ENCODE assay signal across 8 cellular contexts in the genomic region with DNA sequence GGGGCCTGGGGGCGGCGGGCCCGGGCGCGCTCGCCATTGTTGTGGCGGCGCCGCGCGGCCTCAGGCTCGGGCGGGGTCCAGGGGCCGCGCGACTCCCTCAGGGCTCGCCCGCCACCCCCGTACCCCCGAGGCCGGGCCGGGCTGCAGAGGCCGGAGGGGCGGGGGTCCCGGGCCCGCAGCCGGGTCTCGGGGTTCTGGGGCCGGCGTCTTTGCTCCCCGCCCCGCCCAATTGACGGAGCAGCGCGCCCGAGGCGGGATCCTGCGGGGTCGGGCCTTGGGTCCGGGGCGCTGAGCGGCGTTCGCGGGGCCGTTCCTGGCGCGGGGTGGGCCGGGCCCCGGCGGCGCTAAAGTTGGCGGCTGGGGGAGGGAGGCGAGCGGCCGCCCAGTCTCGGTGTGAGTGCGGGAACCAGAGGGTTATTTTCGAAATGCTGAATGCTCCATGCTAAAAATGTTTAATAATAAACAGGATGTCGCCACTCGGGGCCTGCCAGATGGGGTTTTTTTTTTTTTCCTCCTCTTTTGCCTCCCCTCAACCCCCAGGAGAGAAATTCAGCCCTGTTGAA. TPM values are rescaled to one million over a fixed set of nuclear protein-coding genes. Genes with fewer than 3 reads are reported as not detected.
DNase-seq lines count a peak whose midpoint lies in the region; ATAC-seq and TF ChIP-seq lines count a peak whose summit lies in the region.

No MANE protein-coding gene starts in this region.

- peak overlapping the region; percentile 95 for H3K4me3 Mint-ChIP-seq in GM23338

- H3K9ac ChIP-seq in ES-I3 (ENCODE audit: low read depth, low read length): peak overlapping the region; percentile 94

- H3K9me3 ChIP-seq in ES-I3 (ENCODE audit: control insufficient read depth, insufficient read depth, low read length) (no peaks in the 10 kb centered on the region), neuron (ENCODE audit: low read length) (no peaks in the 10 kb centered on the region)

- H3K27ac ChIP-seq in GM23338 (ENCODE audit: low read depth): peak overlapping the region; percentile 98

- H3K4me1 Mint-ChIP-seq in GM23338: peaks cover 49% of the 10 kb centered on the region

- H3K4me3 ChIP-seq in GM23338: peak overlapping the region; percentile 89
- peak overlapping the region; percentile 76 for H3K4me3 ChIP-seq in fibroblast of the aortic adventitia (ENCODE audit: low read depth, low read length)
- peak overlapping the region; percentile 96 for H3K4me3 ChIP-seq in neuron (ENCODE audit: low read length)

- no peaks in the 10 kb centered on the region; the same call in 2 of the 3 replicates for H3K9me3 Mint-ChIP-seq in GM23338

- peaks cover 25% of the 10 kb centered on the region for H3K27me3 Mint-ChIP-seq in GM23338 (ENCODE audit: insufficient read depth, low read depth, poor library complexity)

- H4K20me1 ChIP-seq in GM23338 (replicated peaks; ENCODE audit: insufficient read depth): peaks cover 35% of the 10 kb centered on the region

- peak; percentile 63 for DNase-seq in GM23338 (ENCODE audit: low spot score)
- DNase-seq in NCI-H2171 (lab: John Stamatoyannopoulos, UW): peak; percentile 72
- DNase-seq in activated T-helper 9 cell treated with anti-CD3 and anti-CD28 coated beads, Interleukin-2, amount 50 U/mL, for 16 hours (ENCODE audit: low read depth): peak; percentile 41
- peak; percentile 40 for DNase-seq in fibroblast of the aortic adventitia (ENCODE audit: low read depth)
- DNase-seq in SKM-1 (lab: John Stamatoyannopoulos, UW; ENCODE audit: unreplicated experiment): no peak
- no peak for DNase-seq in putamen (ENCODE audit: low spot score)

- H3K27ac Mint-ChIP-seq in GM23338: peak overlapping the region; percentile 97

- H2AFZ ChIP-seq in GM23338: no peak overlapping the region
- no peak overlapping the region for H2AFZ ChIP-seq in neuron (ENCODE audit: low read depth, low read length)

- TF ChIP-seq CTCF in GM23338 (conservative IDR thresholded peaks at IDR 0.05; ENCODE audit: low read depth in 2 of 2) (no peak), fibroblast of the aortic adventitia (IDR thresholded peaks at IDR 0.05; ENCODE audit: insufficient read depth, low read length) (no peak)

- ATAC-seq in GM23338: peak; percentile 6; the same call in 2 of the 3 replicates

- 0 out of 2 replicates have a peak, but pooled peaks cover 5% of the 10 kb centered on the region for H3K36me3 ChIP-seq in ES-I3 (ENCODE audit: insufficient read depth, low read length)
- H3K36me3 ChIP-seq in GM23338 (ENCODE audit: insufficient read depth): no peaks in the 10 kb centered on the region
- peaks cover 13% of the 10 kb centered on the region for H3K36me3 ChIP-seq in neuron (ENCODE audit: insufficient read depth, low read length)

- peak overlapping the region; percentile 90 for H3K4me2 ChIP-seq in GM23338

- H3K4me1 ChIP-seq in ES-I3 (ENCODE audit: insufficient read depth, low read length) (peaks cover 22% of the 10 kb centered on the region), GM23338 (ENCODE audit: insufficient read depth) (peaks cover 52% of the 10 kb centered on the region), neuron (ENCODE audit: insufficient read depth, low read length) (peaks cover 41% of the 10 kb centered on the region)

- peaks cover 25% of the 10 kb centered on the region for H3F3A ChIP-seq in GM23338 (replicated peaks; ENCODE audit: low read depth)

- no peaks in the 10 kb centered on the region for H3K9me2 ChIP-seq in GM23338 (ENCODE audit: insufficient read depth)

- H3K27me3 ChIP-seq in GM23338 (ENCODE audit: insufficient read depth): no peaks in the 10 kb centered on the region
- no peaks in the 10 kb centered on the region for H3K27me3 ChIP-seq in neuron (ENCODE audit: insufficient read depth, low read length)

- H3K79me2 ChIP-seq in GM23338 (replicated peaks; ENCODE audit: insufficient read depth): peaks cover 59% of the 10 kb centered on the region

- H3K36me3 Mint-ChIP-seq in GM23338 (ENCODE audit: low read depth): peaks cover 24% of the 10 kb centered on the region

TF ChIP-seq in GM23338, 12 proteins besides CTCF, POLR2A, EP300 and RAD21:
- TF ChIP-seq, protein P1, sequence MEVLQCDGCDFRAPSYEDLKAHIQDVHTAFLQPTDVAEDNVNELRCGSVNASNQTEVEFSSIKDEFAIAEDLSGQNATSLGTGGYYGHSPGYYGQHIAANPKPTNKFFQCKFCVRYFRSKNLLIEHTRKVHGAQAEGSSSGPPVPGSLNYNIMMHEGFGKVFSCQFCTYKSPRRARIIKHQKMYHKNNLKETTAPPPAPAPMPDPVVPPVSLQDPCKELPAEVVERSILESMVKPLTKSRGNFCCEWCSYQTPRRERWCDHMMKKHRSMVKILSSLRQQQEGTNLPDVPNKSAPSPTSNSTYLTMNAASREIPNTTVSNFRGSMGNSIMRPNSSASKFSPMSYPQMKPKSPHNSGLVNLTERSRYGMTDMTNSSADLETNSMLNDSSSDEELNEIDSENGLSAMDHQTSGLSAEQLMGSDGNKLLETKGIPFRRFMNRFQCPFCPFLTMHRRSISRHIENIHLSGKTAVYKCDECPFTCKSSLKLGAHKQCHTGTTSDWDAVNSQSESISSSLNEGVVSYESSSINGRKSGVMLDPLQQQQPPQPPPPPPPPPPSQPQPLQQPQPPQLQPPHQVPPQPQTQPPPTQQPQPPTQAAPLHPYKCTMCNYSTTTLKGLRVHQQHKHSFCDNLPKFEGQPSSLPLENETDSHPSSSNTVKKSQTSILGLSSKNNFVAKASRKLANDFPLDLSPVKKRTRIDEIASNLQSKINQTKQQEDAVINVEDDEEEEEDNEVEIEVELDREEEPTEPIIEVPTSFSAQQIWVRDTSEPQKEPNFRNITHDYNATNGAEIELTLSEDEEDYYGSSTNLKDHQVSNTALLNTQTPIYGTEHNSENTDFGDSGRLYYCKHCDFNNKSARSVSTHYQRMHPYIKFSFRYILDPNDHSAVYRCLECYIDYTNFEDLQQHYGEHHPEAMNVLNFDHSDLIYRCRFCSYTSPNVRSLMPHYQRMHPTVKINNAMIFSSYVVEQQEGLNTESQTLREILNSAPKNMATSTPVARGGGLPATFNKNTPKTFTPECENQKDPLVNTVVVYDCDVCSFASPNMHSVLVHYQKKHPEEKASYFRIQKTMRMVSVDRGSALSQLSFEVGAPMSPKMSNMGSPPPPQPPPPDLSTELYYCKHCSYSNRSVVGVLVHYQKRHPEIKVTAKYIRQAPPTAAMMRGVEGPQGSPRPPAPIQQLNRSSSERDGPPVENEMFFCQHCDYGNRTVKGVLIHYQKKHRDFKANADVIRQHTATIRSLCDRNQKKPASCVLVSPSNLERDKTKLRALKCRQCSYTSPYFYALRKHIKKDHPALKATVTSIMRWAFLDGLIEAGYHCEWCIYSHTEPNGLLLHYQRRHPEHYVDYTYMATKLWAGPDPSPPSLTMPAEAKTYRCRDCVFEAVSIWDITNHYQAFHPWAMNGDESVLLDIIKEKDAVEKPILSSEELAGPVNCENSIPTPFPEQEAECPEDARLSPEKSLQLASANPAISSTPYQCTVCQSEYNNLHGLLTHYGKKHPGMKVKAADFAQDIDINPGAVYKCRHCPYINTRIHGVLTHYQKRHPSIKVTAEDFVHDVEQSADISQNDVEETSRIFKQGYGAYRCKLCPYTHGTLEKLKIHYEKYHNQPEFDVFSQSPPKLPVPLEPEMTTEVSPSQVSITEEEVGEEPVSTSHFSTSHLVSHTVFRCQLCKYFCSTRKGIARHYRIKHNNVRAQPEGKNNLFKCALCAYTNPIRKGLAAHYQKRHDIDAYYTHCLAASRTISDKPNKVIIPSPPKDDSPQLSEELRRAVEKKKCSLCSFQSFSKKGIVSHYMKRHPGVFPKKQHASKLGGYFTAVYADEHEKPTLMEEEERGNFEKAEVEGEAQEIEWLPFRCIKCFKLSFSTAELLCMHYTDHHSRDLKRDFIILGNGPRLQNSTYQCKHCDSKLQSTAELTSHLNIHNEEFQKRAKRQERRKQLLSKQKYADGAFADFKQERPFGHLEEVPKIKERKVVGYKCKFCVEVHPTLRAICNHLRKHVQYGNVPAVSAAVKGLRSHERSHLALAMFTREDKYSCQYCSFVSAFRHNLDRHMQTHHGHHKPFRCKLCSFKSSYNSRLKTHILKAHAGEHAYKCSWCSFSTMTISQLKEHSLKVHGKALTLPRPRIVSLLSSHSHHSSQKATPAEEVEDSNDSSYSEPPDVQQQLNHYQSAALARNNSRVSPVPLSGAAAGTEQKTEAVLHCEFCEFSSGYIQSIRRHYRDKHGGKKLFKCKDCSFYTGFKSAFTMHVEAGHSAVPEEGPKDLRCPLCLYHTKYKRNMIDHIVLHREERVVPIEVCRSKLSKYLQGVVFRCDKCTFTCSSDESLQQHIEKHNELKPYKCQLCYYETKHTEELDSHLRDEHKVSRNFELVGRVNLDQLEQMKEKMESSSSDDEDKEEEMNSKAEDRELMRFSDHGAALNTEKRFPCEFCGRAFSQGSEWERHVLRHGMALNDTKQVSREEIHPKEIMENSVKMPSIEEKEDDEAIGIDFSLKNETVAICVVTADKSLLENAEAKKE (CRISPR knock-in tag; IDR thresholded peaks at IDR 0.05): no peak

RNA-seq across cellular contexts. Expression of gene PRRC2B, which starts 0.7 kb away (rescaled TPM):
- 171 and 193 TPM in 2 replicates for total RNA-seq in GM23338 (2014; rRNA removed; shearing (Covaris generic))
- 41.4 and 45.0 TPM in 2 replicates for polyA plus RNA-seq in GM23338 (2016; fragmentation: Nextera tagmentation; extraction: Ambion mirVana)
- total RNA-seq in fibroblast of the aortic adventitia (ENCODE audit: low replicate concordance): 69.7 and 162 TPM in 2 replicates

Comparison
In these comparisons a context has a peak if more than half of its experiments do, and no peak if none do; other contexts are left out.
1. DNase-seq: peak in GM23338 (single experiment), NCI-H2171 (single experiment), activated T-helper 9 cell treated with anti-CD3 and anti-CD28 coated beads, Interleukin-2, amount 50 U/mL, for 16 hours (single experiment) and fibroblast of the aortic adventitia (single experiment); none in SKM-1 (single experiment) and putamen (single experiment).
2. Peak in every context shown above with its lines, with median percentiles within 50 percentile points of each other: H3K4me3 ChIP-seq.